Comparison of ENCODE assay signal across 26 cellular contexts in the genomic region with DNA sequence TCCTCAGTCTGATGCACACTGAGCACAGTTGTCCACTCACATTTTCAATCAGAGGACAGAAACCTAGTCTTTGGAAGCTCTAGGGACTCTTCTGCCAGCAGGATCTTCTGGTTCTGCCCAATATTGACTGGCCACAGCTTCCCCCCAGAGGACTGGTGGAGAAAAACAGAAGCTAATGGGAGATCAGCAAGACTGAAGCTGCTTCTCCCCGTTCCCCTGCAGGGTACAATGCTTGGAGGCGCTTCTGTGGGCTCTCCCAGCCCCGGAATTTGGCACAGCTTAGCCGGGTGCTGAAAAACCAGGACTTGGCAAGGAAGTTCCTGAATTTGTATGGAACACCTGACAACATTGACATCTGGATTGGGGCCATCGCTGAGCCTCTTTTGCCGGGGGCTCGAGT. TPM values are rescaled to one million over a fixed set of nuclear protein-coding genes. Genes with fewer than 3 reads are reported as not detected.
DNase-seq lines count a peak whose midpoint lies in the region; ATAC-seq, FAIRE-seq and TF ChIP-seq lines count a peak whose summit lies in the region.
"Had no signal": no experiment of that assay in that cellular context is flagged by ENCODE, and none has a peak within 500 bp of the region (broad histone marks: within the 10 kb centered on the region; RNA-seq: fewer than 3 reads in every experiment).

No MANE protein-coding gene starts in this region.

- H3K4me2 ChIP-seq in K562 (ENCODE audit: insufficient read depth, low read length), result no peak overlapping the region
- H3K4me2 ChIP-seq: A549; BLaER1 treated with 17β-estradiol and CSF1 and Interleukin-3, amounts not matched to agents 10 nM and 100 nM; GM23338 had no signal

- no peak overlapping the region for H2AFZ ChIP-seq in K562 (ENCODE audit: low read depth, low read length)
- H2AFZ ChIP-seq: GM23338 had no signal

- peaks cover 0 to 4% of the 10 kb centered on the region in 2 experiments; a peak in 1 of 5 replicates for H3K4me1 ChIP-seq in K562 (replicated peaks in 1 of 2; ENCODE audit: control insufficient read depth in 2 of 2, insufficient read depth in 2 of 2, low read length in 2 of 2)
- H3K4me1 ChIP-seq: A549; BE2C; BLaER1 treated with 17β-estradiol and CSF1 and Interleukin-3, amounts not matched to agents 10 nM and 100 nM; HAP-1 had no signal

- 30% methylated on average over 6 of the region's 7 CpGs for WGBS in K562 (ENCODE audit: insufficient coverage, low coverage, missing lambda C conversion rate)

- no peak for TF ChIP-seq CTCF in K562 (IDR thresholded peaks at IDR 0.05 in 2 of 3, conservative IDR thresholded peaks at IDR 0.05 in 1 of 3; ENCODE audit: insufficient read depth in 2 of 3, low read depth in 1 of 3, low read length in 3 of 3)

- no peak overlapping the region for H3K27ac ChIP-seq in K562 (ENCODE audit: extremely low read depth, low read depth, low read length)
- H3K27ac ChIP-seq: A549; BLaER1 treated with 17β-estradiol and CSF1 and Interleukin-3, amounts not matched to agents 10 nM and 100 nM had no signal

- no peaks in the 10 kb centered on the region for H3K9me3 ChIP-seq in K562 (replicated peaks; ENCODE audit: control insufficient read depth, insufficient read depth, low read depth, low read length)
- H3K9me3 ChIP-seq: A549; BE2C; BLaER1 treated with 17β-estradiol and CSF1 and Interleukin-3, amounts not matched to agents 10 nM and 100 nM; HAP-1 had no signal

- peaks cover 2% of the 10 kb centered on the region; the same call in 1 of the 2 replicates for H3K27me3 ChIP-seq in H7 (ENCODE audit: control insufficient read depth, insufficient read depth, low read length)
- H3K27me3 ChIP-seq in K562 (ENCODE audit: control insufficient read depth in 2 of 2, insufficient read depth in 2 of 2, low read length in 2 of 2), result peaks cover 0 to 20% of the 10 kb centered on the region in 2 experiments; a peak in 2 of 5 replicates
- H3K27me3 ChIP-seq: BLaER1 treated with 17β-estradiol and CSF1 and Interleukin-3, amounts not matched to agents 10 nM and 100 nM had no signal

- POLR2A ChIA-PET in K562 (lab: Yijun Ruan, JAX), result interaction anchor here (0.7 to 1.7 kb wide), 2 partner anchors 13 to 415 kb away, joined by 3 to 9 read pairs; no protein-coding TSS in a partner anchor

- ATAC-seq in K562 (no peak), HG03159 (IDR thresholded peaks at IDR 0.05; ENCODE audit: unreplicated experiment) (no peak), HG03280 (IDR thresholded peaks at IDR 0.05; ENCODE audit: unreplicated experiment) (no peak)
- ATAC-seq: A549, GM12878, GM23338 had no signal

- H3K36me3 ChIP-seq in H7 (replicated peaks; ENCODE audit: control insufficient read depth, insufficient read depth, low read length) (peaks cover 2% of the 10 kb centered on the region), K562 (ENCODE audit: control insufficient read depth, insufficient read depth, low read length) (peaks cover 12% of the 10 kb centered on the region; the same call in 1 of the 3 replicates)
- H3K36me3 ChIP-seq: BE2C, HAP-1 had no signal

- H3K9ac ChIP-seq in K562 (ENCODE audit: insufficient read depth in 1 of 2, low read depth in 2 of 2, low read length in 2 of 2), result no peak overlapping the region
- H3K9ac ChIP-seq: BLaER1 treated with 17β-estradiol and CSF1 and Interleukin-3, amounts not matched to agents 10 nM and 100 nM had no signal

- no peak overlapping the region for H3K4me3 ChIP-seq in H7 (ENCODE audit: insufficient read depth, low read depth, low read length)
- H3K4me3 ChIP-seq in K562, result no peak overlapping the region
- H3K4me3 ChIP-seq: A549; BLaER1 treated with 17β-estradiol and CSF1 and Interleukin-3, amounts not matched to agents 10 nM and 100 nM; GM12878; GM23338; HAP-1 had no signal

- DNase-seq in H7 (peak; percentile 51), K562 (ENCODE audit: extremely low read depth in 1 of 4, low spot score in 3 of 4) (no peak), islet precursor cell (peak; percentile 51), epidermal melanocyte (ENCODE audit: insufficient read length, low spot score) (no peak)
- DNase-seq: 8988T; ACHN; AML-193; BE2C; CD4-positive, alpha-beta T cell; CD8-positive, alpha-beta memory T cell; DMS 273 treated with DMSO at 0.1 percent for 48 hours; DMS79; EL; GDM1; HFFc6 had no signal

- no peaks in the 10 kb centered on the region for H3K79me2 ChIP-seq in K562 (ENCODE audit: control insufficient read depth, insufficient read depth, low read length)

- FAIRE-seq in K562 (lab: Jason Lieb, UNC), result no peak
- FAIRE-seq: A549, D721Med, GM12878, GM18507 had no signal

- in situ Hi-C loops in K562 (cut with MboI), result no loop called here

- no peaks in the 10 kb centered on the region for H4K20me1 ChIP-seq in K562 (replicated peaks; ENCODE audit: control insufficient read depth, insufficient read depth, low read length)
- H4K20me1 ChIP-seq: BLaER1 treated with 17β-estradiol and CSF1 and Interleukin-3, amounts not matched to agents 10 nM and 100 nM had no signal

- TF ChIP-seq POLR2A in K562 (conservative IDR thresholded peaks at IDR 0.05), result no peak

- intact Hi-C loops in K562 (cut with micrococcal nuclease), result no loop called here

- BruUV-seq in K562 (replicated peaks; lab: Mats Ljungman, UMichigan), result TSS peak; percentile 17

- TF ChIP-seq RAD21 in K562 (CRISPR knock-in tag; conservative IDR thresholded peaks at IDR 0.05 in 1 of 2, IDR thresholded peaks at IDR 0.05 in 1 of 2), result no peak

- TF ChIP-seq EP300 in K562 (IDR thresholded peaks at IDR 0.05; ENCODE audit: low read length), result no peak

- CTCF ChIA-PET in K562 (lab: Yijun Ruan, JAX; ENCODE audit: low intra/inter-chr PET ratio), result no interaction called here

- no peaks in the 10 kb centered on the region for H3K9me1 ChIP-seq in K562 (ENCODE audit: control insufficient read depth, insufficient read depth, low read length)

RNA-seq across cellular contexts. Expression of a gene that starts 10.3 kb away (rescaled TPM):
- total RNA-seq in H7 (2014; rRNA removed; shearing (Covaris generic)), result not detected in 2 replicates
- total RNA-seq in K562 (2011; cell fraction: chromatin; rRNA removed; ENCODE audit: low replicate concordance), result not detected in 2 replicates
- not detected in 2 replicates for total RNA-seq in K562 (2011; cell fraction: nucleolus; rRNA removed)
- not detected in 2 replicates for total RNA-seq in K562 (2011; cell fraction: nucleoplasm; rRNA removed)
- total RNA-seq in K562 (2014; rRNA removed) (0.08 TPM in 1 of 2 replicates, not detected in the other), K562 (2014; rRNA removed; fragmentation: Illumina TruSeq; extraction: Trizol) (not detected in 2 replicates), K562 (2015; rRNA removed; fragmentation: Illumina TruSeq; extraction: Trizol) (0.33 and 0.45 TPM in 2 replicates), K562 (2021) (0.20 and 0.22 TPM in 2 replicates)
- polyA plus RNA-seq in K562 (2011; rRNA removed) (not detected in 2 replicates), K562 (2014; fragmentation: Illumina TruSeq; extraction: Trizol) (0.21 and 0.30 TPM in 2 replicates), K562 (2014; fragmentation: Nextera tagmentation; extraction: Ambion mirVana) (under 1 TPM; 0.07 to 0.11 TPM), K562 (2014; rRNA removed) (0.17 and 0.22 TPM in 2 replicates)
- polyA plus RNA-seq in K562 (2011; cell fraction: cytosol; rRNA removed), result not detected in 2 replicates
- polyA plus RNA-seq in K562 (2011; cell fraction: nucleus; rRNA removed), result 0.04 TPM in 1 of 2 replicates, not detected in the other
- 1.7 and 2.5 TPM in 2 replicates for polyA plus RNA-seq in K562 (2012)
- not detected in 2 replicates for polyA minus RNA-seq in K562 (2011; rRNA and poly(A)+ RNA removed)
- polyA minus RNA-seq in K562 (2011; cell fraction: cytosol; rRNA and poly(A)+ RNA removed), result not detected in 2 replicates
- polyA minus RNA-seq in K562 (2011; cell fraction: nucleus; rRNA and poly(A)+ RNA removed), result not detected in 2 replicates
- total RNA-seq: CD4-positive, alpha-beta T cell; CD8-positive, alpha-beta memory T cell; GM12878; HFFc6 had no signal
- polyA plus RNA-seq: A549; CD14-positive monocyte; CD8-positive, alpha-beta memory T cell; GM23338 had no signal

RNA-seq across cellular contexts. Expression of a gene that starts 16.2 kb away (rescaled TPM):
- total RNA-seq in H7 (2014; rRNA removed; shearing (Covaris generic)), result 26.8 and 28.3 TPM in 2 replicates
- 68.2 and 109 TPM in 2 replicates for total RNA-seq in K562 (2011; cell fraction: chromatin; rRNA removed; ENCODE audit: low replicate concordance)
- 49.3 and 61.5 TPM in 2 replicates for total RNA-seq in K562 (2011; cell fraction: nucleolus; rRNA removed)
- 63.9 and 64.8 TPM in 2 replicates for total RNA-seq in K562 (2011; cell fraction: nucleoplasm; rRNA removed)
- total RNA-seq in K562 (2014; rRNA removed) (21.1 and 25.7 TPM in 2 replicates), K562 (2014; rRNA removed; fragmentation: Illumina TruSeq; extraction: Trizol) (18.0 and 18.8 TPM in 2 replicates), K562 (2015; rRNA removed; fragmentation: Illumina TruSeq; extraction: Trizol) (20.3 and 21.7 TPM in 2 replicates), K562 (2021) (27.0 and 27.5 TPM in 2 replicates)
- polyA plus RNA-seq in K562 (2011; rRNA removed) (27.1 and 40.0 TPM in 2 replicates), K562 (2014; fragmentation: Illumina TruSeq; extraction: Trizol) (27.8 and 31.0 TPM in 2 replicates), K562 (2014; fragmentation: Nextera tagmentation; extraction: Ambion mirVana) (10 to 100 TPM; 16.3 to 27.8 TPM), K562 (2014; rRNA removed) (23.5 and 25.9 TPM in 2 replicates)
- polyA plus RNA-seq in K562 (2011; cell fraction: cytosol; rRNA removed), result 21.3 and 26.4 TPM in 2 replicates
- polyA plus RNA-seq in K562 (2011; cell fraction: nucleus; rRNA removed), result 137 and 165 TPM in 2 replicates
- 27.9 and 31.8 TPM in 2 replicates for polyA plus RNA-seq in K562 (2012)
- 20.7 and 21.6 TPM in 2 replicates for polyA minus RNA-seq in K562 (2011; rRNA and poly(A)+ RNA removed)
- polyA minus RNA-seq in K562 (2011; cell fraction: cytosol; rRNA and poly(A)+ RNA removed), result 11.4 and 13.6 TPM in 2 replicates
- 27.5 and 39.7 TPM in 2 replicates for polyA minus RNA-seq in K562 (2011; cell fraction: nucleus; rRNA and poly(A)+ RNA removed)

RNA-seq across cellular contexts. Expression of a gene that starts 35.5 kb away (rescaled TPM):
- total RNA-seq in H7 (2014; rRNA removed; shearing (Covaris generic)), result not detected in 2 replicates
- total RNA-seq in K562 (2011; cell fraction: chromatin; rRNA removed; ENCODE audit: low replicate concordance), result not detected in 2 replicates
- total RNA-seq in K562 (2011; cell fraction: nucleolus; rRNA removed), result not detected in 2 replicates
- total RNA-seq in K562 (2011; cell fraction: nucleoplasm; rRNA removed), result not detected in 2 replicates
- total RNA-seq in K562 (2014; rRNA removed), result not detected in 2 replicates
- total RNA-seq in K562 (2014; rRNA removed; fragmentation: Illumina TruSeq; extraction: Trizol), result not detected in 2 replicates
- not detected in 2 replicates for total RNA-seq in K562 (2015; rRNA removed; fragmentation: Illumina TruSeq; extraction: Trizol)
- 0.11 TPM in 1 of 2 replicates, not detected in the other for total RNA-seq in K562 (2021)
- not detected in 2 replicates for polyA plus RNA-seq in K562 (2011; rRNA removed)
- polyA plus RNA-seq in K562 (2011; cell fraction: cytosol; rRNA removed), result 0.03 and 0.04 TPM in 2 replicates
- not detected in 2 replicates for polyA plus RNA-seq in K562 (2011; cell fraction: nucleus; rRNA removed)
- polyA plus RNA-seq in K562 (2012), result 1.1 TPM in 1 of 2 replicates, not detected in the other
- not detected in 2 replicates for polyA plus RNA-seq in K562 (2014; fragmentation: Illumina TruSeq; extraction: Trizol)
- polyA plus RNA-seq in K562 (2014; fragmentation: Nextera tagmentation; extraction: Ambion mirVana), result not detected
- 0.07 TPM in 1 of 2 replicates, not detected in the other for polyA plus RNA-seq in K562 (2014; rRNA removed)
- 0.57 TPM in 1 of 2 replicates, not detected in the other for polyA minus RNA-seq in K562 (2011; rRNA and poly(A)+ RNA removed)
- not detected in 2 replicates for polyA minus RNA-seq in K562 (2011; cell fraction: cytosol; rRNA and poly(A)+ RNA removed)
- polyA minus RNA-seq in K562 (2011; cell fraction: nucleus; rRNA and poly(A)+ RNA removed), result not detected in 2 replicates
- total RNA-seq: CD4-positive, alpha-beta T cell; CD8-positive, alpha-beta memory T cell; GM12878; H4; HFFc6 had no signal
- polyA plus RNA-seq: A549; CD8-positive, alpha-beta memory T cell had no signal

RNA-seq across cellular contexts. Expression of a gene that starts 36.1 kb away (rescaled TPM):
- total RNA-seq in H7 (2014; rRNA removed; shearing (Covaris generic)), result not detected in 2 replicates
- total RNA-seq in K562 (2011; cell fraction: chromatin; rRNA removed; ENCODE audit: low replicate concordance), result not detected in 2 replicates
- not detected in 2 replicates for total RNA-seq in K562 (2011; cell fraction: nucleolus; rRNA removed)
- total RNA-seq in K562 (2011; cell fraction: nucleoplasm; rRNA removed), result not detected in 2 replicates
- total RNA-seq in K562 (2014; rRNA removed) (not detected in 2 replicates), K562 (2014; rRNA removed; fragmentation: Illumina TruSeq; extraction: Trizol) (not detected in 2 replicates), K562 (2015; rRNA removed; fragmentation: Illumina TruSeq; extraction: Trizol) (not detected in 2 replicates), K562 (2021) (not detected in 2 replicates)
- polyA plus RNA-seq in K562 (2011; rRNA removed) (not detected in 2 replicates), K562 (2014; fragmentation: Illumina TruSeq; extraction: Trizol) (not detected in 2 replicates), K562 (2014; fragmentation: Nextera tagmentation; extraction: Ambion mirVana) (not detected), K562 (2014; rRNA removed) (not detected in 2 replicates)
- polyA plus RNA-seq in K562 (2011; cell fraction: cytosol; rRNA removed), result not detected in 2 replicates
- not detected in 2 replicates for polyA plus RNA-seq in K562 (2011; cell fraction: nucleus; rRNA removed)
- polyA plus RNA-seq in K562 (2012), result not detected in 2 replicates
- polyA minus RNA-seq in K562 (2011; rRNA and poly(A)+ RNA removed), result not detected in 2 replicates
- not detected in 2 replicates for polyA minus RNA-seq in K562 (2011; cell fraction: cytosol; rRNA and poly(A)+ RNA removed)
- not detected in 2 replicates for polyA minus RNA-seq in K562 (2011; cell fraction: nucleus; rRNA and poly(A)+ RNA removed)
- total RNA-seq: CD4-positive, alpha-beta T cell; CD8-positive, alpha-beta memory T cell; GM12878; GM23338; H4; HFFc6 had no signal
- polyA plus RNA-seq: A549; CD14-positive monocyte; CD8-positive, alpha-beta memory T cell; GM23338 had no signal

RNA-seq across cellular contexts. Expression of a gene that starts 54.7 kb away (rescaled TPM):
- 0.03 and 0.22 TPM in 2 replicates for total RNA-seq in H7 (2014; rRNA removed; shearing (Covaris generic))
- not detected in 2 replicates for total RNA-seq in K562 (2011; cell fraction: chromatin; rRNA removed; ENCODE audit: low replicate concordance)
- total RNA-seq in K562 (2011; cell fraction: nucleolus; rRNA removed), result not detected in 2 replicates
- total RNA-seq in K562 (2011; cell fraction: nucleoplasm; rRNA removed), result not detected in 2 replicates
- not detected in 2 replicates for total RNA-seq in K562 (2014; rRNA removed)
- total RNA-seq in K562 (2014; rRNA removed; fragmentation: Illumina TruSeq; extraction: Trizol), result not detected in 2 replicates
- not detected in 2 replicates for total RNA-seq in K562 (2015; rRNA removed; fragmentation: Illumina TruSeq; extraction: Trizol)
- not detected in 2 replicates for total RNA-seq in K562 (2021)
- polyA plus RNA-seq in K562 (2011; rRNA removed), result not detected in 2 replicates
- polyA plus RNA-seq in K562 (2011; cell fraction: cytosol; rRNA removed), result not detected in 2 replicates
- not detected in 2 replicates for polyA plus RNA-seq in K562 (2011; cell fraction: nucleus; rRNA removed)
- not detected in 2 replicates for polyA plus RNA-seq in K562 (2012)
- polyA plus RNA-seq in K562 (2014; fragmentation: Illumina TruSeq; extraction: Trizol), result not detected in 2 replicates
- not detected for polyA plus RNA-seq in K562 (2014; fragmentation: Nextera tagmentation; extraction: Ambion mirVana)
- not detected in 2 replicates for polyA plus RNA-seq in K562 (2014; rRNA removed)
- not detected in 2 replicates for polyA minus RNA-seq in K562 (2011; rRNA and poly(A)+ RNA removed)
- not detected in 2 replicates for polyA minus RNA-seq in K562 (2011; cell fraction: cytosol; rRNA and poly(A)+ RNA removed)
- polyA minus RNA-seq in K562 (2011; cell fraction: nucleus; rRNA and poly(A)+ RNA removed), result not detected in 2 replicates
- total RNA-seq: GM12878, HFFc6 had no signal
- polyA plus RNA-seq: CD14-positive monocyte, GM12878 had no signal

Comparison
In these comparisons a context has a peak if more than half of its experiments do, and no peak if none do; other contexts are left out.
1. DNase-seq: peak in H7 (single experiment) and islet precursor cell (single experiment); none in K562 (0 of 4) and epidermal melanocyte (single experiment).